Comparison of ENCODE assay signal across 22 cellular contexts in the genomic region with DNA sequence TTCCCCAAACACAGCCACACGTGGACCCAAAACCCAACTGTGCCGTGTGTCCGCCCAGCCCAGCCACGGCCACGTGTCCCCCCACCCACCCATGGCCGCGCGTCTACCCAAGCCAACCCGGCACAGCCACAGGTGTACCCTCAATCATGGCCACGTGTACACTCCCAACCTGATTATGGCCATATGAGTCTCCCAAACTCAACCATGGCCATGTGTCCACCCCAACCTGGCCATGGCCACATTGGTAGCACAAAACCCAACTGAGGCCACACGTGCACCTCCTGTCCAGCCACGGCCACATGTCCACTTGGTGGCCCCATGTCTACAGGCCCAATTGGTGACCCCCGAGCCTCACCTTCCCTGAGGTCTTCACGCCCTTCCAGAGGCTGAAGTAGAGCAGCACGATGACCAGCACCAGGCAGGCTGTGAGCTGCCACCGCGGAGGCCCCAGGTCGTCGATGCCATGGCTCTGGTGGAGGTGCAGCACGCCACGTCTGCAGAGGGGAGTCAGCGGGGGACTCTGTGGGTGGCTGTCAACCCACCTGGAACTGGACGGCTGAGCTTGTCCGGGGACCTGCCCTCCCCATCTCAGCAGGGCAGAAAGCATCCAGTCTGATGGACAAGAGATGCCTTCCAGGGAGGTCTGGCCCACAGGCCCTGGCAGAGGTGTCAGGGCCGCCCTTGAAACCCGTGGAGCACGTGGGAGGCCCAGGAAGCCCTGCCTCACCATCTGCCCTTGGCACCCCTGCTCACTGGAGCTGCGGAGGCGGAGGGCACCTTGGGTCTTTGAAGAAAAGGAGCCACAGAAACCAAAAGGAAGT. TPM values are rescaled to one million over a fixed set of nuclear protein-coding genes. Genes with fewer than 3 reads are reported as not detected.
DNase-seq lines count a peak whose midpoint lies in the region; ATAC-seq, FAIRE-seq and TF ChIP-seq lines count a peak whose summit lies in the region.
"Had no signal": no experiment of that assay in that cellular context is flagged by ENCODE, and none has a peak within 500 bp of the region (broad histone marks: within the 10 kb centered on the region; RNA-seq: fewer than 3 reads in every experiment).

No MANE protein-coding gene starts in this region.

- H4K8ac ChIP-seq in trophoblast cell (ENCODE audit: low read depth, low read length): no peak overlapping the region

- TF ChIP-seq CTCF in natural killer cell (IDR thresholded peaks at IDR 0.05) (no peak), HepG2 (CRISPR knock-in tag; IDR thresholded peaks at IDR 0.05) (no peak), testis (IDR thresholded peaks at IDR 0.05) (no peak)

- H3K18ac ChIP-seq in trophoblast cell (ENCODE audit: low read length): no peak overlapping the region

- H3K79me1 ChIP-seq in trophoblast cell (ENCODE audit: low read length): no peaks in the 10 kb centered on the region

- no peaks in the 10 kb centered on the region for H3K9me3 ChIP-seq in HepG2 (ENCODE audit: low read length)
- H3K9me3 ChIP-seq in trophoblast cell (ENCODE audit: insufficient read depth, low read depth, low read length): peaks cover 56% of the 10 kb centered on the region
- no peaks in the 10 kb centered on the region for H3K9me3 ChIP-seq in testis

- no peak overlapping the region for H3K14ac ChIP-seq in trophoblast cell (ENCODE audit: low read length)

- H3K79me2 ChIP-seq in HepG2 (ENCODE audit: insufficient read depth, low read length) (no peaks in the 10 kb centered on the region), trophoblast cell (ENCODE audit: control insufficient read depth, insufficient read depth, low read length, poor library complexity) (no peaks in the 10 kb centered on the region)

- intact Hi-C loops in natural killer cell (cut with micrococcal nuclease): no loop called here
- intact Hi-C loops in HepG2 (cut with micrococcal nuclease; ENCODE audit: unreplicated experiment): no loop called here
- intact Hi-C loops in testis (cut with DNase I; ENCODE audit: low total_unique reads): no loop called here

- H3K36me3 ChIP-seq in HepG2 (replicated peaks in 1 of 2; ENCODE audit: control insufficient read depth in 1 of 2, insufficient read depth in 2 of 2, low read length in 2 of 2): no peaks in the 10 kb centered on the region
- H3K36me3 ChIP-seq in trophoblast cell (ENCODE audit: control insufficient read depth in 1 of 2, insufficient read depth in 2 of 2, low read length in 2 of 2): no peaks in the 10 kb centered on the region
- H3K36me3 ChIP-seq in testis (ENCODE audit: low read depth, missing control alignments): no peaks in the 10 kb centered on the region

- no peak overlapping the region for H3K4ac ChIP-seq in trophoblast cell (ENCODE audit: low read depth, low read length)

- ATAC-seq in natural killer cell treated with Interleukin-12 subunit alpha and Interleukin-12 subunit beta and Interleukin-15 and Interleukin-18, amount 100 ng/mL, for 72 hours: no peak
- no peak for ATAC-seq in natural killer cell
- ATAC-seq in HepG2: no peak
- ATAC-seq: HCT116, PC-3 had no signal

- no peak overlapping the region for H2BK12ac ChIP-seq in trophoblast cell (ENCODE audit: low read length)

- H3K9me3 Mint-ChIP-seq in natural killer cell treated with Interleukin-12 subunit alpha and Interleukin-12 subunit beta and Interleukin-15 and Interleukin-18, amount 100 ng/mL, for 72 hours: peaks cover 4% of the 10 kb centered on the region
- peaks cover 3 to 9% of the 10 kb centered on the region in 2 donors for H3K9me3 Mint-ChIP-seq in natural killer cell

- DNase-seq in natural killer cell treated with Interleukin-12 subunit alpha and Interleukin-12 subunit beta and Interleukin-15 and Interleukin-18, amount 100 ng/mL, for 72 hours (ENCODE audit: low spot score): peak; percentile 54
- DNase-seq in natural killer cell: no peak
- no peak for DNase-seq in HepG2 (ENCODE audit: low spot score)
- DNase-seq in trophoblast cell: no peak
- no peak for DNase-seq in Ammon's horn (ENCODE audit: low spot score)
- no peak for DNase-seq in testis
- DNase-seq in NCI-H446 treated with DMSO at 0.1 percent for 48 hours (lab: John Stamatoyannopoulos, UW): no peak
- DNase-seq: COR-L47, GF-D8, KBM-7, NCI-H1436, NCI-H2029, NCI-H2171 treated with DMSO at 0.1 percent for 48 hours, NCI-H748 treated with DMSO at 0.1 percent for 48 hours, PC-3 had no signal

- no peak overlapping the region for H2BK5ac ChIP-seq in trophoblast cell (ENCODE audit: low read depth, low read length, poor library complexity)

- no peaks in the 10 kb centered on the region for H3K4me1 ChIP-seq in HepG2 (ENCODE audit: insufficient read depth, low read length)
- no peaks in the 10 kb centered on the region for H3K4me1 ChIP-seq in trophoblast cell (ENCODE audit: control insufficient read depth in 1 of 2, insufficient read depth in 2 of 2, low read length in 2 of 2)
- H3K4me1 ChIP-seq in testis: no peaks in the 10 kb centered on the region

- FAIRE-seq in HepG2 (lab: Jason Lieb, UNC): no peak
- FAIRE-seq: GM12891, GM18507 had no signal

- H3K4me3 ChIP-seq in HepG2 (replicated peaks in 1 of 3; ENCODE audit: insufficient read depth in 1 of 3, low read depth in 2 of 3, low read length in 3 of 3): no peak overlapping the region
- H3K4me3 ChIP-seq in trophoblast cell (ENCODE audit: low read depth, low read length): peak overlapping the region; percentile 53
- H3K4me3 ChIP-seq in testis: no peak overlapping the region
- H3K4me3 ChIP-seq: GM23248 had no signal

- H4K20me1 ChIP-seq in HepG2 (ENCODE audit: insufficient read depth, low read length): 0 out of 2 replicates have a peak, but pooled peaks cover 2% of the 10 kb centered on the region

- CTCF ChIA-PET in HepG2 (lab: Yijun Ruan, JAX; ENCODE audit: low intra/inter-chr PET ratio, low total read pairs): no interaction called here

- in situ Hi-C loops in HepG2 (cut with HindIII; ENCODE audit: extremely low pct_ligation_motif_present, low pct_unique_long_range_greater_than_20kb): no loop called here

- TF ChIP-seq EP300 in HepG2 (IDR thresholded peaks at IDR 0.05; ENCODE audit: low read depth in 2 of 2, low read length in 2 of 2) (no peak), HepG2 (CRISPR knock-in tag; IDR thresholded peaks at IDR 0.05; ENCODE audit: borderline replicate concordance) (no peak)

- no peak overlapping the region for H3K4me2 ChIP-seq in HepG2 (ENCODE audit: low read depth, low read length)
- no peak overlapping the region for H3K4me2 ChIP-seq in trophoblast cell (ENCODE audit: low read length)

- H3K27me3 Mint-ChIP-seq in natural killer cell treated with Interleukin-12 subunit alpha and Interleukin-12 subunit beta and Interleukin-15 and Interleukin-18, amount 100 ng/mL, for 72 hours: peaks cover 9 to 15% of the 10 kb centered on the region in 2 donors
- H3K27me3 Mint-ChIP-seq in natural killer cell (ENCODE audit: low read depth in 2 of 2): peaks cover 13 to 15% of the 10 kb centered on the region in 2 donors

- POLR2A ChIA-PET in HepG2 (lab: Yijun Ruan, JAX): no interaction called here

- H4K12ac ChIP-seq in trophoblast cell (ENCODE audit: low read depth, low read length): no peak overlapping the region

- H3K27ac ChIP-seq in HepG2 (ENCODE audit: extremely low read length, insufficient read depth, low read length): no peak overlapping the region
- no peak overlapping the region for H3K27ac ChIP-seq in trophoblast cell (ENCODE audit: low read depth, low read length)
- H3K27ac ChIP-seq in testis: no peak overlapping the region
- H3K27ac ChIP-seq: GM23248 had no signal

- H3K4me3 Mint-ChIP-seq in natural killer cell treated with Interleukin-12 subunit alpha and Interleukin-12 subunit beta and Interleukin-15 and Interleukin-18, amount 100 ng/mL, for 72 hours: no peak overlapping the region
- H3K4me3 Mint-ChIP-seq in natural killer cell: no peak overlapping the region

- H3K9ac ChIP-seq in HepG2 (ENCODE audit: insufficient read depth, low read depth, low read length) (no peak overlapping the region), trophoblast cell (ENCODE audit: low read length) (no peak overlapping the region)
- H3K9ac ChIP-seq: GM23248 had no signal

- no peak overlapping the region for H3K23ac ChIP-seq in trophoblast cell (ENCODE audit: low read length)

- TF ChIP-seq POLR2A in HepG2 (IDR thresholded peaks at IDR 0.05; ENCODE audit: insufficient read depth in 1 of 2, low read depth in 2 of 2, low read length in 2 of 2): no peak
- no peak for TF ChIP-seq POLR2A in testis (IDR thresholded peaks at IDR 0.05)

- no peak overlapping the region for H2AK5ac ChIP-seq in trophoblast cell (ENCODE audit: low read length)

- H2AFZ ChIP-seq in HepG2 (ENCODE audit: low read length) (no peak overlapping the region), trophoblast cell (ENCODE audit: insufficient read depth, low read length, poor library complexity) (no peak overlapping the region)
- H2AFZ ChIP-seq: GM23248 had no signal

- H3K27ac Mint-ChIP-seq in natural killer cell treated with Interleukin-12 subunit alpha and Interleukin-12 subunit beta and Interleukin-15 and Interleukin-18, amount 100 ng/mL, for 72 hours: no peak overlapping the region
- H3K27ac Mint-ChIP-seq in natural killer cell: no peak overlapping the region

- H3K27me3 ChIP-seq in HepG2 (ENCODE audit: control insufficient read depth in 1 of 2, insufficient read depth in 2 of 2, low read length in 2 of 2) (peaks cover 0 to 5% of the 10 kb centered on the region in 2 experiments; a peak in 1 of 5 replicates), trophoblast cell (ENCODE audit: insufficient read depth, low read length) (no peaks in the 10 kb centered on the region), testis (no peaks in the 10 kb centered on the region)

- WGBS in HepG2 (ENCODE audit: low lambda C conversion rate): 53% methylated on average over 22 of the region's 29 CpGs
- no CpG with 5 or more reads among the region's 29 CpGs for WGBS in trophoblast cell (ENCODE audit: extremely low coverage, insufficient coverage, insufficient read length)
- 91 to 95% methylated on average over 20 to 29 of the region's 29 CpGs for WGBS in testis, 2 donors

- no peak for TF ChIP-seq RAD21 in HepG2 (CRISPR knock-in tag; IDR thresholded peaks at IDR 0.05)

- no peak overlapping the region for H2BK120ac ChIP-seq in trophoblast cell (ENCODE audit: insufficient read depth, low read length, poor library complexity)

- H3K4me1 Mint-ChIP-seq in natural killer cell treated with Interleukin-12 subunit alpha and Interleukin-12 subunit beta and Interleukin-15 and Interleukin-18, amount 100 ng/mL, for 72 hours (ENCODE audit: low read depth in 2 of 2): no peaks in the 10 kb centered on the region
- no peaks in the 10 kb centered on the region for H3K4me1 Mint-ChIP-seq in natural killer cell

- BruUV-seq in HepG2 (replicated peaks; lab: Mats Ljungman, UMichigan): no TSS peak

- H3K36me3 Mint-ChIP-seq in natural killer cell treated with Interleukin-12 subunit alpha and Interleukin-12 subunit beta and Interleukin-15 and Interleukin-18, amount 100 ng/mL, for 72 hours: peaks cover 12% of the 10 kb centered on the region
- peaks cover 6% of the 10 kb centered on the region for H3K36me3 Mint-ChIP-seq in natural killer cell

- H4K91ac ChIP-seq in trophoblast cell (ENCODE audit: low read depth, low read length): no peak overlapping the region

RNA-seq across cellular contexts. Expression of gene SLC6A3, which starts 23.5 kb away (rescaled TPM):
- not detected for total RNA-seq in natural killer cell treated with Interleukin-12 subunit alpha and Interleukin-12 subunit beta and Interleukin-15 and Interleukin-18, amount 100 ng/mL, for 72 hours
- total RNA-seq in natural killer cell (not detected), HepG2 (2016; rRNA removed; fragmentation: Illumina TruSeq; extraction: Trizol) (not detected in 2 replicates), testis (1 to 10 TPM in 1 of 2 donors, under 1 TPM in 1; 0.55 to 1.5 TPM)
- total RNA-seq in HepG2 (2016; cell fraction: cytosol; rRNA removed; fragmentation: Illumina TruSeq; extraction: Trizol; ENCODE audit: low read depth): not detected in 2 replicates
- total RNA-seq in HepG2 (2016; cell fraction: insoluble cytoplasmic fraction; rRNA removed; fragmentation: Illumina TruSeq; extraction: Trizol): not detected in 2 replicates
- not detected in 2 replicates for total RNA-seq in HepG2 (2016; cell fraction: membrane; rRNA removed; fragmentation: Illumina TruSeq; extraction: Trizol)
- total RNA-seq in HepG2 (2016; cell fraction: nucleus; rRNA removed; fragmentation: Illumina TruSeq; extraction: Trizol): not detected in 2 replicates
- polyA plus RNA-seq in HepG2 (2011; rRNA removed) (0.01 and 0.12 TPM in 2 replicates), testis (ENCODE audit: insufficient read depth, low read depth, low replicate concordance) (0.83 TPM)
- 0.03 and 0.06 TPM in 2 replicates for polyA plus RNA-seq in HepG2 (2011; cell fraction: cytosol; rRNA removed)
- polyA plus RNA-seq in HepG2 (2011; cell fraction: nucleus; rRNA removed): 0.18 and 0.36 TPM in 2 replicates
- 0.15 and 0.17 TPM in 2 replicates for polyA plus RNA-seq in HepG2 (2012)
- not detected in 2 replicates for polyA plus RNA-seq in HepG2 (2016; cell fraction: cytosol; fragmentation: Illumina TruSeq; extraction: Trizol; ENCODE audit: low read depth)
- polyA plus RNA-seq in HepG2 (2016; cell fraction: insoluble cytoplasmic fraction; fragmentation: Illumina TruSeq; extraction: Trizol; ENCODE audit: low read depth): not detected in 2 replicates
- polyA plus RNA-seq in HepG2 (2016; cell fraction: membrane; fragmentation: Illumina TruSeq; extraction: Trizol; ENCODE audit: low read depth): not detected in 2 replicates
- not detected in 2 replicates for polyA plus RNA-seq in HepG2 (2016; cell fraction: nucleus; fragmentation: Illumina TruSeq; extraction: Trizol; ENCODE audit: insufficient read depth, low read depth)
- polyA minus RNA-seq in HepG2 (2011; rRNA and poly(A)+ RNA removed; ENCODE audit: low replicate concordance): 0.12 and 0.14 TPM in 2 replicates
- not detected in 2 replicates for polyA minus RNA-seq in HepG2 (2011; cell fraction: cytosol; rRNA and poly(A)+ RNA removed)
- 0.12 TPM in 1 of 2 replicates, not detected in the other for polyA minus RNA-seq in HepG2 (2011; cell fraction: nucleus; rRNA and poly(A)+ RNA removed)
- polyA plus RNA-seq in trophoblast cell (2013): 0.11 TPM in 2 replicates
- total RNA-seq: A673, Daoy, GM23248, NCI-H460, PC-3 had no signal
- polyA plus RNA-seq: GM23248 had no signal
